9 cellular contexts compared by ENCODE assay signal in genomic region chr20:60057866-60058807, GRCh38.
DNase-seq lines count a peak whose midpoint lies in the region; ATAC-seq, FAIRE-seq and TF ChIP-seq lines count a peak whose summit lies in the region.
"Had no signal": no experiment of that assay in that cellular context is flagged by ENCODE, and none has a peak within 500 bp of the region (broad histone marks: within the 10 kb centered on the region; RNA-seq: fewer than 3 reads in every experiment).

No MANE protein-coding gene starts in this region.

- peak overlapping the region; percentile 67 for H3K4me3 Mint-ChIP-seq in glutamatergic neuron (ENCODE audit: unreplicated experiment)

- TF ChIP-seq CTCF in glutamatergic neuron (IDR thresholded peaks at IDR 0.05; ENCODE audit: partially characterized antibody, unreplicated experiment) (no peak), retinal pigment epithelial cell (conservative IDR thresholded peaks at IDR 0.05; ENCODE audit: low read depth, low read length) (no peak)

- peak overlapping the region; percentile 65 for H3K27ac Mint-ChIP-seq in glutamatergic neuron (ENCODE audit: unreplicated experiment)

- peaks cover 7% of the 10 kb centered on the region for H3K27me3 Mint-ChIP-seq in glutamatergic neuron (ENCODE audit: unreplicated experiment)

- H3K4me3 ChIP-seq in retinal pigment epithelial cell (ENCODE audit: low read length) = no peak overlapping the region

- H3K36me3 Mint-ChIP-seq in glutamatergic neuron (ENCODE audit: unreplicated experiment) = no peaks in the 10 kb centered on the region

- DNase-seq in GM19239 (ENCODE audit: insufficient read length, low spot score) (peak; percentile 24), NCI-H2029 treated with DMSO at 0.1 percent for 48 hours (lab: John Stamatoyannopoulos, UW) (peak; percentile 97), glutamatergic neuron (peak; percentile 73), retinal pigment epithelial cell (ENCODE audit: low read depth) (peak; percentile 74), NCI-H345 treated with DMSO at 0.1 percent for 48 hours (lab: John Stamatoyannopoulos, UW; ENCODE audit: unreplicated experiment) (no peak), superior temporal gyrus (ENCODE audit: extremely low spot score) (no peak)
- peak; percentile 74 for DNase-seq in activated CD8-positive, alpha-beta memory T cell treated with anti-CD3 and anti-CD28 coated beads for 24 hours

- ATAC-seq in GM21526 (IDR thresholded peaks at IDR 0.05; ENCODE audit: low FRiP score, unreplicated experiment) = no peak

- H3K9me3 Mint-ChIP-seq in glutamatergic neuron (ENCODE audit: unreplicated experiment) = peaks cover 4% of the 10 kb centered on the region
- H3K9me3 Mint-ChIP-seq: IgD-negative memory B cell had no signal

- peaks cover 12% of the 10 kb centered on the region for H3K4me1 Mint-ChIP-seq in glutamatergic neuron (ENCODE audit: low read depth, unreplicated experiment)

- FAIRE-seq in GM19239 (lab: Jason Lieb, UNC) = peak; percentile 76

Comparison
In these comparisons a context has a peak if more than half of its experiments do, and no peak if none do; other contexts are left out.
1. DNase-seq: peak in GM19239 (single experiment), NCI-H2029 treated with DMSO at 0.1 percent for 48 hours (single experiment), activated CD8-positive, alpha-beta memory T cell treated with anti-CD3 and anti-CD28 coated beads for 24 hours (single experiment), glutamatergic neuron (single experiment) and retinal pigment epithelial cell (single experiment); none in NCI-H345 treated with DMSO at 0.1 percent for 48 hours (single experiment) and superior temporal gyrus (single experiment).